In genomic region chr2:127176371-127177311, GRCh38 we compare ENCODE assay signal across 8 cellular contexts. TPM values are rescaled to one million over a fixed set of nuclear protein-coding genes. Genes with fewer than 3 reads are reported as not detected.
A peak's percentile ranks its signal among the peaks of the same experiment; 100 is the strongest.
DNase-seq lines count a peak whose midpoint lies in the region; ATAC-seq and TF ChIP-seq lines count a peak whose summit lies in the region.

No MANE protein-coding gene starts in this region.

- H3K9me3 ChIP-seq in left lung, result peaks cover 0 to 12% of the 10 kb centered on the region in 2 donors
- no peaks in the 10 kb centered on the region for H3K9me3 ChIP-seq in smooth muscle cell (replicated peaks; ENCODE audit: low read depth)

- no peaks in the 10 kb centered on the region for H3K4me1 ChIP-seq in left lung
- H3K4me1 ChIP-seq in smooth muscle cell (ENCODE audit: low read depth), result peaks cover 16% of the 10 kb centered on the region

- H3K36me3 Mint-ChIP-seq in HFFc6 (ENCODE audit: low read depth), result peaks cover 17% of the 10 kb centered on the region
- peaks cover 5 to 15% of the 10 kb centered on the region in 2 donors for H3K36me3 Mint-ChIP-seq in activated naive CD4-positive, alpha-beta T cell treated with anti-CD3 and anti-CD28 coated beads, Interleukin-2, amount 50 U/mL, for 72 hours

- H3K9me3 Mint-ChIP-seq in HFFc6, result peaks cover 14% of the 10 kb centered on the region
- peaks cover 6 to 10% of the 10 kb centered on the region in 2 donors for H3K9me3 Mint-ChIP-seq in activated naive CD4-positive, alpha-beta T cell treated with anti-CD3 and anti-CD28 coated beads, Interleukin-2, amount 50 U/mL, for 72 hours

- TF ChIP-seq CTCF in HFFc6 (IDR thresholded peaks at IDR 0.05) (no peak), left lung (IDR thresholded peaks at IDR 0.05) (no peak), smooth muscle cell (IDR thresholded peaks at IDR 0.05; ENCODE audit: borderline replicate concordance, insufficient read depth, poor library complexity, severe bottlenecking) (no peak)

- DNase-seq in HFFc6, result peak; percentile 51
- peak in 34 of 61 donors; percentile 13 to 74 (median 45) for DNase-seq in caudate nucleus (lab: John Stamatoyannopoulos, UW)
- no peak for DNase-seq in left lung
- DNase-seq in smooth muscle cell (lab: John Stamatoyannopoulos, UW; ENCODE audit: unreplicated experiment), result peak; percentile 54
- DNase-seq in RPMI8226, result no peak
- DNase-seq in activated naive CD4-positive, alpha-beta T cell treated with anti-CD3 and anti-CD28 coated beads, Interleukin-2, amount 50 U/mL, for 72 hours (ENCODE audit: low spot score in 2 of 2), result no peak

- H4K20me1 ChIP-seq in smooth muscle cell (ENCODE audit: low read depth), result no peaks in the 10 kb centered on the region

- peak overlapping the region; percentile 67 for H3K4me2 ChIP-seq in smooth muscle cell

- peaks cover 46% of the 10 kb centered on the region for H3K4me1 Mint-ChIP-seq in HFFc6 (ENCODE audit: low read depth)

- 38% methylated on average over 31 of the region's 31 CpGs for WGBS in smooth muscle cell (ENCODE audit: low lambda C conversion rate)

- peaks cover 12% of the 10 kb centered on the region for H3F3A ChIP-seq in smooth muscle cell (ENCODE audit: low read depth)

- peak overlapping the region; percentile 98 for H3K27ac Mint-ChIP-seq in HFFc6
- H3K27ac Mint-ChIP-seq in activated naive CD4-positive, alpha-beta T cell treated with anti-CD3 and anti-CD28 coated beads, Interleukin-2, amount 50 U/mL, for 72 hours, result no peak overlapping the region

- no peaks in the 10 kb centered on the region for H3K36me3 ChIP-seq in left lung
- H3K36me3 ChIP-seq in smooth muscle cell (ENCODE audit: low read depth), result no peaks in the 10 kb centered on the region

- peak overlapping the region; percentile 45 for H2AFZ ChIP-seq in smooth muscle cell (ENCODE audit: low read depth)

- no peak for TF ChIP-seq POLR2A in GM18505 (IDR thresholded peaks at IDR 0.05; ENCODE audit: borderline replicate concordance, extremely low read depth, insufficient read depth, insufficient read length)

- H3K27me3 ChIP-seq in left lung, result no peaks in the 10 kb centered on the region
- H3K27me3 ChIP-seq in smooth muscle cell (ENCODE audit: low read depth), result no peaks in the 10 kb centered on the region

- intact Hi-C loops in left lung (cut with DNase I), result no loop called here

- peak overlapping the region; percentile 75 for H3K4me3 Mint-ChIP-seq in HFFc6

- H3K79me2 ChIP-seq in smooth muscle cell (ENCODE audit: low read depth), result no peaks in the 10 kb centered on the region

- peak overlapping the region; percentile 80 for H3K9ac ChIP-seq in smooth muscle cell (ENCODE audit: low read depth)

- peak; percentile 47 for ATAC-seq in left lung
- no peak for ATAC-seq in GM18909 (IDR thresholded peaks at IDR 0.05; ENCODE audit: poor library complexity, unreplicated experiment)
- ATAC-seq in activated naive CD4-positive, alpha-beta T cell treated with anti-CD3 and anti-CD28 coated beads, Interleukin-2, amount 50 U/mL, for 72 hours, result no peak
- no peak for ATAC-seq in GM18505 (IDR thresholded peaks at IDR 0.05; ENCODE audit: unreplicated experiment)

- H3K27ac ChIP-seq in caudate nucleus (ENCODE audit: low read depth, low read length), result peak overlapping the region; percentile 55
- H3K27ac ChIP-seq in left lung, result peak overlapping the region in 1 of 2 donors; percentile 58
- H3K27ac ChIP-seq in smooth muscle cell (ENCODE audit: low read depth), result peak overlapping the region; percentile 94

- peaks cover 8% of the 10 kb centered on the region for H3K27me3 Mint-ChIP-seq in HFFc6 (ENCODE audit: insufficient read depth)

- no peak overlapping the region for H3K4me3 ChIP-seq in left lung
- no peak overlapping the region for H3K4me3 ChIP-seq in smooth muscle cell

RNA-seq across cellular contexts. Expression of gene CYP27C1, which starts 43.5 kb away (rescaled TPM):
- under 1 TPM; 0.09 to 0.17 (median 0.13) TPM for total RNA-seq in HFFc6 (2021; fragmentation: NEBNext Ultra II Directional; extraction: Animal tissue kit (Norgen Biotek cat#: 25700))
- total RNA-seq in left lung, result under 1 TPM; 0.10 to 0.12 TPM
- total RNA-seq in smooth muscle cell, result 1.1 and 2.0 TPM in 2 replicates
- 3.8 and 5.0 TPM in 2 replicates for polyA plus RNA-seq in smooth muscle cell
- total RNA-seq in activated naive CD4-positive, alpha-beta T cell treated with anti-CD3 and anti-CD28 coated beads, Interleukin-2, amount 50 U/mL, for 72 hours, result not detected

Comparison
In these comparisons a context has a peak if more than half of its experiments do, and no peak if none do; other contexts are left out.
1. DNase-seq: peak in HFFc6 (single experiment), caudate nucleus (34 of 61) and smooth muscle cell (single experiment); none in left lung (0 of 2), RPMI8226 (single experiment) and activated naive CD4-positive, alpha-beta T cell treated with anti-CD3 and anti-CD28 coated beads, Interleukin-2, amount 50 U/mL, for 72 hours (0 of 2).